Comparison of ENCODE assay signal across 11 cellular contexts in genomic region chr16:27145630-27146029, GRCh38.
"Had no signal": no experiment of that assay in that cellular context is flagged by ENCODE, and none has a peak within 500 bp of the region (broad histone marks: within the 10 kb centered on the region; RNA-seq: fewer than 3 reads in every experiment).

No MANE protein-coding gene starts in this region.

- H2AFZ ChIP-seq: GM23248, GM23338 had no signal

- DNase-seq: GM23248, GOT3, H7, H9, HCEC 1CT, HFFc6 had no signal

- H3K4me3 ChIP-seq: GM23248, GM23338, HAP-1 had no signal

- H3K4me2 ChIP-seq: GM23338 had no signal

- FAIRE-seq: H1, H54 had no signal

- H3K36me3 ChIP-seq: HAP-1 had no signal

- H3K27ac ChIP-seq: GM23248 had no signal

- ATAC-seq: GM23338, HCT116 had no signal

- H3K9ac ChIP-seq: GM23248 had no signal

- H3K9me3 ChIP-seq: HAP-1 had no signal

- H3K4me1 ChIP-seq: HAP-1 had no signal
